8 cellular contexts compared by ENCODE assay signal in the genomic region with DNA sequence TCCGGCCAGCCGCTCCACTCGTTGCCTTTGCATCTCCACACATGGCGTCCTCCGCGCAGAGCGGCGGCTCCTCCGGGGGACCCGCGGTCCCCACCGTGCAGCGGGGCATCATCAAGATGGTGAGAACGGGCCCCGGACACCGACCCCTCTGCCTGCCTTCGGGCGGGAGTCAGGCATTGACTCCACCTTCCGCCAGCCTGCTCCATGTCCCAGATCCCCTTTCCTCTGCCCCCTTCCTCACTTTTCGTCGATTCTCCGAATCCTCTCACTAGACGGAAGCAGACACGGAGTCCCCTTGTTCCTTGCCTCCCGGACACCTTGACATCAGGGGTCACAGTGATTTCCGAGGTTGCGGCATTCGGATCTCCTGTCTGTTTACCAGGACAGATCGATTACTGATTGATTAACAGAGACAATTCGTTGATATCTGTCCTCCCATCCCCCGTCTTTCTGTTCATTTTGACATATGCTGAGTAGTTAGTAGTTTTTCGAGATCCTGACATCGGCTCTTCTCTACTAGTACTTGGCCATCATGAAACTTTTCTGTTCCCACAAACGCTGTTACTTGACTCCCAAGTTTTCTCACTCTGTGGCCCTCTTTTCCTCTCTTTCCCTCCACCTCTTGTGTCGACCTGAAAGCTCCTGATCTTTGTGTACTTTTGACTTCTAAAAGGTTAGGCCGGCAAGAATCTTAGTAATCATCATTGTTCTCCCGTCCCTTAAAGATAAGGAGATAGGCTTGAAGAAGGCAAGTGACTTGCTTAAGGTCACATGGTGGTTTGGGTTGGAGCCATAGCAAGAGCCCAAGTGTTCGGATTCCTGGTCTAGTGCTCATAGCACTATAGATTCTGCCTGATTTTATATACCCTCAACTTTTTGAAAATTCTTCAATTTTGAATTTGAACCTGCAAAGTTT. TPM values are rescaled to one million over a fixed set of nuclear protein-coding genes. Genes with fewer than 3 reads are reported as not detected.
DNase-seq lines count a peak whose midpoint lies in the region; ATAC-seq and TF ChIP-seq lines count a peak whose summit lies in the region.

No MANE protein-coding gene starts in this region.

- TF ChIP-seq CTCF in AG09309 (IDR thresholded peaks at IDR 0.05; ENCODE audit: control insufficient read depth, insufficient read depth, low read depth, low read length, missing control alignments) (no peak), HL-60 (IDR thresholded peaks at IDR 0.05; ENCODE audit: insufficient read depth, low read length) (no peak)

- peaks cover 19% of the 10 kb centered on the region; the same call in 1 of the 2 replicates for H3K36me3 ChIP-seq in iPS-20b (ENCODE audit: insufficient read depth, low read depth, low read length)
- H3K36me3 ChIP-seq in subcutaneous abdominal adipose tissue (ENCODE audit: control insufficient read depth in 5 of 5, insufficient read depth in 5 of 5, low read length in 5 of 5): no peaks in the 10 kb centered on the region

- peak overlapping the region; percentile 91 for H3K27ac Mint-ChIP-seq in activated naive CD8-positive, alpha-beta T cell treated with anti-CD3 and anti-CD28 coated beads for 36 hours

- peak overlapping the region; percentile 84 for H3K27ac ChIP-seq in HL-60 (replicated peaks)
- peak overlapping the region; percentile 54 for H3K27ac ChIP-seq in iPS-20b (ENCODE audit: low read length)
- peak overlapping the region; percentile 79 for H3K27ac ChIP-seq in subcutaneous abdominal adipose tissue (ENCODE audit: low read depth, low read length)

- ATAC-seq in GM19043 (IDR thresholded peaks at IDR 0.05; ENCODE audit: low read depth, unreplicated experiment) (peak; percentile 2), left lobe of liver (no peak)

- H3K36me3 Mint-ChIP-seq in activated naive CD8-positive, alpha-beta T cell treated with anti-CD3 and anti-CD28 coated beads for 36 hours: peaks cover 45% of the 10 kb centered on the region

- peak overlapping the region; percentile 87 for H3K9ac ChIP-seq in iPS-20b (ENCODE audit: low read depth, low read length)
- H3K9ac ChIP-seq in subcutaneous abdominal adipose tissue (ENCODE audit: low read length in 5 of 5): peak overlapping the region; percentile 82 to 93 (median 92)

- H3K4me1 Mint-ChIP-seq in activated naive CD8-positive, alpha-beta T cell treated with anti-CD3 and anti-CD28 coated beads for 36 hours: peaks cover 25% of the 10 kb centered on the region

- DNase-seq in AG09309 (ENCODE audit: low read depth) (no peak), HL-60 (ENCODE audit: low read depth in 1 of 2, low spot score in 1 of 2) (no peak), ureter (ENCODE audit: low spot score) (no peak), left lobe of liver (ENCODE audit: low spot score) (no peak)
- no peak for DNase-seq in activated naive CD8-positive, alpha-beta T cell treated with anti-CD3 and anti-CD28 coated beads for 36 hours

- H3K27me3 Mint-ChIP-seq in activated naive CD8-positive, alpha-beta T cell treated with anti-CD3 and anti-CD28 coated beads for 36 hours: no peaks in the 10 kb centered on the region

- H3K27me3 ChIP-seq in HL-60 (ENCODE audit: insufficient read depth, poor library complexity, severe bottlenecking): no peaks in the 10 kb centered on the region
- no peaks in the 10 kb centered on the region for H3K27me3 ChIP-seq in iPS-20b (ENCODE audit: insufficient read depth, low read length)
- no peaks in the 10 kb centered on the region for H3K27me3 ChIP-seq in subcutaneous abdominal adipose tissue (ENCODE audit: control insufficient read depth in 5 of 5, insufficient read depth in 4 of 5, low read length in 5 of 5)

- H3K9me3 ChIP-seq in iPS-20b (ENCODE audit: insufficient read depth, low read depth, low read length) (no peaks in the 10 kb centered on the region), subcutaneous abdominal adipose tissue (ENCODE audit: control insufficient read depth in 5 of 5, low read length in 5 of 5) (no peaks in the 10 kb centered on the region)

- peak overlapping the region; percentile 98 for H3K4me3 Mint-ChIP-seq in activated naive CD8-positive, alpha-beta T cell treated with anti-CD3 and anti-CD28 coated beads for 36 hours

- H3K4me1 ChIP-seq in iPS-20b (ENCODE audit: insufficient read depth, low read length) (peaks cover 24% of the 10 kb centered on the region), subcutaneous abdominal adipose tissue (ENCODE audit: control insufficient read depth in 5 of 5, insufficient read depth in 5 of 5, low read length in 5 of 5) (peaks cover 0 to 45% (median 42%) of the 10 kb centered on the region in 5 donors)

- peak overlapping the region; percentile 100 for H3K4me3 ChIP-seq in AG09309 (ENCODE audit: control insufficient read depth, low read depth, low read length)
- H3K4me3 ChIP-seq in HL-60 (replicated peaks; ENCODE audit: insufficient read depth, low read length): peak overlapping the region; percentile 96
- peak overlapping the region; percentile 86 for H3K4me3 ChIP-seq in iPS-20b (ENCODE audit: low read length)
- H3K4me3 ChIP-seq in subcutaneous abdominal adipose tissue (ENCODE audit: low read depth in 1 of 5, low read length in 5 of 5): peak overlapping the region; percentile 91 to 96 (median 93)

- no peaks in the 10 kb centered on the region for H3K9me3 Mint-ChIP-seq in activated naive CD8-positive, alpha-beta T cell treated with anti-CD3 and anti-CD28 coated beads for 36 hours

RNA-seq across cellular contexts. Expression of gene SND1, which starts 0.6 kb away (rescaled TPM):
- total RNA-seq in activated naive CD8-positive, alpha-beta T cell treated with anti-CD3 and anti-CD28 coated beads for 36 hours: 100 to 1,000 TPM; 192 to 201 TPM
- 208 TPM for total RNA-seq in ureter
- 152 TPM for total RNA-seq in left lobe of liver

RNA-seq across cellular contexts. Expression of gene PAX4, which starts 34.6 kb away (rescaled TPM):
- not detected for total RNA-seq in activated naive CD8-positive, alpha-beta T cell treated with anti-CD3 and anti-CD28 coated beads for 36 hours
- total RNA-seq in ureter (not detected), left lobe of liver (not detected)

RNA-seq across cellular contexts. Expression of gene FSCN3, which starts 59.1 kb away (rescaled TPM):
- total RNA-seq in activated naive CD8-positive, alpha-beta T cell treated with anti-CD3 and anti-CD28 coated beads for 36 hours: 1 to 10 TPM in 1 of 2 experiments, under 1 TPM in 1; 0.91 to 1.0 TPM
- total RNA-seq in ureter (0.47 TPM), left lobe of liver (0.88 TPM)
